Comparison of ENCODE assay signal across 8 cellular contexts in genomic region chr12:12788131-12788530, GRCh38. TPM values are rescaled to one million over a fixed set of nuclear protein-coding genes. Genes with fewer than 3 reads are reported as not detected.
A peak's percentile ranks its signal among the peaks of the same experiment; 100 is the strongest.
DNase-seq lines count a peak whose midpoint lies in the region; ATAC-seq, FAIRE-seq and TF ChIP-seq lines count a peak whose summit lies in the region.

No MANE protein-coding gene starts in this region.

- no peak overlapping the region for H3K27ac Mint-ChIP-seq in astrocyte (ENCODE audit: unreplicated experiment)
- peak overlapping the region; percentile 53 for H3K27ac Mint-ChIP-seq in mesothelial cell of epicardium
- no peak overlapping the region for H3K27ac Mint-ChIP-seq in CD14-positive monocyte

- H3K4me2 ChIP-seq in astrocyte (ENCODE audit: low read length): peak overlapping the region; percentile 90

- H3K9me3 Mint-ChIP-seq in astrocyte (ENCODE audit: unreplicated experiment) (peaks cover 6% of the 10 kb centered on the region), mesothelial cell of epicardium (no peaks in the 10 kb centered on the region), CD14-positive monocyte (no peaks in the 10 kb centered on the region)

- DNase-seq in heart right ventricle (no peak), left cardiac atrium (no peak), astrocyte (ENCODE audit: low read depth) (no peak), mesothelial cell of epicardium (ENCODE audit: low spot score in 2 of 2, unreplicated experiment in 2 of 2) (no peak), upper lobe of left lung (no peak), dedifferentiated amniotic fluid mesenchymal stem cell (ENCODE audit: extremely low spot score) (no peak), GM13977 (ENCODE audit: low spot score) (no peak), CD14-positive monocyte (ENCODE audit: low spot score) (no peak)

- in situ Hi-C loops in GM13977 (cut with MboI; ENCODE audit: low pct_unique_long_range_greater_than_20kb, low sequenced_read_pairs, unreplicated experiment): loop anchor here (25.0 kb wide), 1 partner anchor 424 kb away; no protein-coding TSS in a partner anchor

- H3K36me3 Mint-ChIP-seq in astrocyte (ENCODE audit: low read depth, unreplicated experiment) (no peaks in the 10 kb centered on the region), mesothelial cell of epicardium (no peaks in the 10 kb centered on the region), CD14-positive monocyte (peaks cover 0 to 2% of the 10 kb centered on the region in 2 donors)

- H3K36me3 ChIP-seq in heart right ventricle: no peaks in the 10 kb centered on the region
- H3K36me3 ChIP-seq in astrocyte (ENCODE audit: insufficient read depth, low read length): no peaks in the 10 kb centered on the region
- no peaks in the 10 kb centered on the region for H3K36me3 ChIP-seq in upper lobe of left lung

- H3K9me3 ChIP-seq in heart right ventricle (no peaks in the 10 kb centered on the region), astrocyte (ENCODE audit: insufficient read depth, low read depth, low read length) (no peaks in the 10 kb centered on the region), upper lobe of left lung (no peaks in the 10 kb centered on the region)

- H3K4me3 ChIP-seq in heart right ventricle: peak overlapping the region in 9 of 10 donors; percentile 57 to 76 (median 69)
- no peak overlapping the region for H3K4me3 ChIP-seq in astrocyte (ENCODE audit: insufficient read depth, low read depth, low read length)
- H3K4me3 ChIP-seq in upper lobe of left lung: peak overlapping the region in 1 of 4 donors; percentile 65

- H3K79me2 ChIP-seq in astrocyte (ENCODE audit: insufficient read depth, low read length): peaks cover 9% of the 10 kb centered on the region

- H4K20me1 ChIP-seq in astrocyte (ENCODE audit: insufficient read depth, low read length): no peaks in the 10 kb centered on the region

- peaks cover 17% of the 10 kb centered on the region for H3K4me1 Mint-ChIP-seq in astrocyte (ENCODE audit: low read depth, unreplicated experiment)
- H3K4me1 Mint-ChIP-seq in mesothelial cell of epicardium: peaks cover 40% of the 10 kb centered on the region
- peaks cover 12% of the 10 kb centered on the region for H3K4me1 Mint-ChIP-seq in CD14-positive monocyte

- TF ChIP-seq EP300 in upper lobe of left lung (IDR thresholded peaks at IDR 0.05): no peak

- peak overlapping the region; percentile 86 for H3K9ac ChIP-seq in astrocyte (ENCODE audit: low read length)

- H3K4me3 Mint-ChIP-seq in astrocyte (ENCODE audit: unreplicated experiment) (peak overlapping the region; percentile 77), mesothelial cell of epicardium (no peak overlapping the region), CD14-positive monocyte (no peak overlapping the region)

- H3K4me1 ChIP-seq in heart right ventricle (peaks cover 0 to 84% (median 47%) of the 10 kb centered on the region in 9 donors), astrocyte (ENCODE audit: insufficient read depth, low read length) (peaks cover 30% of the 10 kb centered on the region), upper lobe of left lung (peaks cover 19 to 39% (median 23%) of the 10 kb centered on the region in 4 donors)

- TF ChIP-seq POLR2A in upper lobe of left lung (IDR thresholded peaks at IDR 0.05): no peak

- ATAC-seq in heart right ventricle (peak in 1 of 8 donors; percentile 4), left cardiac atrium (no peak), upper lobe of left lung (ENCODE audit: low FRiP score in 2 of 2) (no peak)

- FAIRE-seq in astrocyte (lab: Jason Lieb, UNC): no peak

- intact Hi-C loops in heart right ventricle (cut with DNase I): loop anchor here in 6 of 10 donors (2.0 to 10.0 kb wide), 7 partner anchors 21 to 197 kb away; partner anchors contain the start of genes CDKN1B (in 2 of the 6) and DDX47 (in 1 of the 6)
- intact Hi-C loops in left cardiac atrium (cut with DNase I): loop anchor here (5.0 to 10.0 kb wide), 2 partner anchors 63 to 71 kb away; partner anchors contain the start of gene CDKN1B (in 1 of the 2)
- intact Hi-C loops in CD14-positive monocyte (cut with micrococcal nuclease): loop anchor here in 1 of 2 donors (10.0 kb wide), 1 partner anchor 447 kb away; no protein-coding TSS in a partner anchor

- H3K27ac ChIP-seq in heart right ventricle (peak overlapping the region; percentile 84 to 98 (median 94)), astrocyte (ENCODE audit: low read depth, low read length) (no peak overlapping the region), upper lobe of left lung (peak overlapping the region; percentile 78 to 92 (median 90))

- no peaks in the 10 kb centered on the region for H3K27me3 ChIP-seq in heart right ventricle
- H3K27me3 ChIP-seq in astrocyte (ENCODE audit: insufficient read depth, low read length): no peaks in the 10 kb centered on the region
- H3K27me3 ChIP-seq in upper lobe of left lung: no peaks in the 10 kb centered on the region

- H3K27me3 Mint-ChIP-seq in astrocyte (ENCODE audit: low read depth, unreplicated experiment) (peaks cover 3% of the 10 kb centered on the region), mesothelial cell of epicardium (ENCODE audit: low read depth) (no peaks in the 10 kb centered on the region), CD14-positive monocyte (ENCODE audit: low read depth in 3 of 3) (peaks cover 1 to 2% (median 2%) of the 10 kb centered on the region in 3 donors)

- H2AFZ ChIP-seq in astrocyte (ENCODE audit: low read depth, low read length): no peak overlapping the region

- no peak for TF ChIP-seq CTCF in heart right ventricle (IDR thresholded peaks at IDR 0.05)
- TF ChIP-seq CTCF in astrocyte (IDR thresholded peaks at IDR 0.05; ENCODE audit: insufficient read depth, low read depth, low read length): no peak
- no peak for TF ChIP-seq CTCF in mesothelial cell of epicardium (IDR thresholded peaks at IDR 0.05; ENCODE audit: unreplicated experiment)
- TF ChIP-seq CTCF in upper lobe of left lung (IDR thresholded peaks at IDR 0.05): no peak
- TF ChIP-seq CTCF in GM13977 (IDR thresholded peaks at IDR 0.05; ENCODE audit: extremely low read depth, insufficient read depth, missing control alignments): no peak
- TF ChIP-seq CTCF in CD14-positive monocyte (IDR thresholded peaks at IDR 0.05): no peak

- WGBS in heart right ventricle, 2 donors: 36 to 60% methylated on average over 6 of the region's 6 CpGs
- 73 to 74% methylated on average over 6 of the region's 6 CpGs for WGBS in upper lobe of left lung, 2 donors

RNA-seq across cellular contexts. Expression of gene APOLD1, which starts 2.7 kb away (rescaled TPM):
- total RNA-seq in heart right ventricle (10 to 100 TPM; 11.1 to 98.8 (median 22.0) TPM), left cardiac atrium (10 to 100 TPM; 36.0 to 56.7 TPM), astrocyte (0.38 and 0.70 TPM in 2 replicates), mesothelial cell of epicardium (3.0 to 5.1 TPM (median 3.9 TPM) in 3 replicates), upper lobe of left lung (10 to 100 TPM in 5 of 6 donors, 1 to 10 TPM in 1; 8.5 to 36.5 (median 15.6) TPM)
- polyA plus RNA-seq in heart right ventricle (10 to 100 TPM; 11.6 to 19.8 TPM), CD14-positive monocyte (under 1 TPM in 1 of 2 donors, not detected in 1; 0.08 TPM)

RNA-seq across cellular contexts. Expression of gene DDX47, which starts 25.0 kb away (rescaled TPM):
- total RNA-seq in heart right ventricle: 10 to 100 TPM; 24.0 to 32.3 (median 29.9) TPM
- polyA plus RNA-seq in heart right ventricle: 10 to 100 TPM; 16.8 to 29.5 TPM
- total RNA-seq in left cardiac atrium: 10 to 100 TPM; 29.7 to 31.6 TPM
- 54.6 and 62.1 TPM in 2 replicates for total RNA-seq in astrocyte
- total RNA-seq in mesothelial cell of epicardium: 69.3 to 70.8 TPM (median 70.4 TPM) in 3 replicates
- total RNA-seq in upper lobe of left lung: 10 to 100 TPM; 34.0 to 64.0 (median 45.2) TPM
- 10 to 100 TPM; 30.1 to 35.2 TPM for polyA plus RNA-seq in CD14-positive monocyte
